In the genomic region with DNA sequence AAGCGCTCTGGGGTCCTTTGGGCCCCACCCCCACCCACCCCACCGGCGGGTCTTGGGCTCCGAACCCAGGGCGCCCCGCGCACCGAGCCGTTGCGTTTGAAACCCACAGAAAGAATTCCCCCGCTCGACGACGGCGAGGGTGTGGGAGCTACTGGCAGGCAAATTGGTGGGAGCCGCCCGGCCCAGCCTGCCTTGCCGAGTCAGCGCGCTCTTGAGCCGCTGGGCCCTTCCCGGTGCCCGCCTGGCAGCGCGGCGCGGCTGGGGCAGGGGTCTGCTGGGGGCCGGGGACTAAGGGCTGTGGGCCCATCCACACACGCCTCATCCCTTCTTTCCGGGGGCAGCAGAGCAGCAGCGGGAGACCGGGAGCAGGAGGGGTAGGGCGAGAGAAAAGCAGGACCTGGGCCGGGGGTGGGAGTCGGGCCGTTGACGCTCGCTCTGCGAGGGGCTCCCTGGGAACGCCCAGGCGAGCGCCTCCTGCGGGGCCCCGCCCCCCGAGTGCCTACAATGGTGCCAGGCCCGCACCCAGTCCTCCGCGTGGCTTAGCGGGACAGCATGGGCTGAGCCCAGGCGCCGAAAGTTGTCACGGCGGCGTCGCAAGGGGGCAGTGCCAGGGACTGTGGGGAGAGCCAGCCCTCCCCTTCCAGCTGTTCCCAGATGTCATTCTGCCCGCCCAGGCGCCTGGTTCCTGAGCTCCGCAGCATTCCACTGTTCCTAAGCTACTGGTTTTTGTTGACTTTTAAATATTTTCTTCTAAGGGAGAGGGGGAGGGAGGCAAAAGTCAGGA, we compare ENCODE assay signal across 1 cellular context.
TF ChIP-seq lines count a peak whose summit lies in the region.

Gene C1orf94 (plus strand): TSS at position 78 of the 784 bp plus-strand sequence. CDS start 883 bp downstream, outside the sequence.

TF ChIP-seq in neural cell, 6 proteins besides CTCF, POLR2A, EP300 and RAD21 (continued from another document):
- TF ChIP-seq, protein P1, sequence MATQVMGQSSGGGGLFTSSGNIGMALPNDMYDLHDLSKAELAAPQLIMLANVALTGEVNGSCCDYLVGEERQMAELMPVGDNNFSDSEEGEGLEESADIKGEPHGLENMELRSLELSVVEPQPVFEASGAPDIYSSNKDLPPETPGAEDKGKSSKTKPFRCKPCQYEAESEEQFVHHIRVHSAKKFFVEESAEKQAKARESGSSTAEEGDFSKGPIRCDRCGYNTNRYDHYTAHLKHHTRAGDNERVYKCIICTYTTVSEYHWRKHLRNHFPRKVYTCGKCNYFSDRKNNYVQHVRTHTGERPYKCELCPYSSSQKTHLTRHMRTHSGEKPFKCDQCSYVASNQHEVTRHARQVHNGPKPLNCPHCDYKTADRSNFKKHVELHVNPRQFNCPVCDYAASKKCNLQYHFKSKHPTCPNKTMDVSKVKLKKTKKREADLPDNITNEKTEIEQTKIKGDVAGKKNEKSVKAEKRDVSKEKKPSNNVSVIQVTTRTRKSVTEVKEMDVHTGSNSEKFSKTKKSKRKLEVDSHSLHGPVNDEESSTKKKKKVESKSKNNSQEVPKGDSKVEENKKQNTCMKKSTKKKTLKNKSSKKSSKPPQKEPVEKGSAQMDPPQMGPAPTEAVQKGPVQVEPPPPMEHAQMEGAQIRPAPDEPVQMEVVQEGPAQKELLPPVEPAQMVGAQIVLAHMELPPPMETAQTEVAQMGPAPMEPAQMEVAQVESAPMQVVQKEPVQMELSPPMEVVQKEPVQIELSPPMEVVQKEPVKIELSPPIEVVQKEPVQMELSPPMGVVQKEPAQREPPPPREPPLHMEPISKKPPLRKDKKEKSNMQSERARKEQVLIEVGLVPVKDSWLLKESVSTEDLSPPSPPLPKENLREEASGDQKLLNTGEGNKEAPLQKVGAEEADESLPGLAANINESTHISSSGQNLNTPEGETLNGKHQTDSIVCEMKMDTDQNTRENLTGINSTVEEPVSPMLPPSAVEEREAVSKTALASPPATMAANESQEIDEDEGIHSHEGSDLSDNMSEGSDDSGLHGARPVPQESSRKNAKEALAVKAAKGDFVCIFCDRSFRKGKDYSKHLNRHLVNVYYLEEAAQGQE (IDR thresholded peaks at IDR 0.05; ENCODE audit: borderline replicate concordance), result no peak
- TF ChIP-seq MXI1 (conservative IDR thresholded peaks at IDR 0.05; ENCODE audit: poor library complexity, severe bottlenecking), result no peak
